12 cellular contexts compared by ENCODE assay signal in the genomic region with DNA sequence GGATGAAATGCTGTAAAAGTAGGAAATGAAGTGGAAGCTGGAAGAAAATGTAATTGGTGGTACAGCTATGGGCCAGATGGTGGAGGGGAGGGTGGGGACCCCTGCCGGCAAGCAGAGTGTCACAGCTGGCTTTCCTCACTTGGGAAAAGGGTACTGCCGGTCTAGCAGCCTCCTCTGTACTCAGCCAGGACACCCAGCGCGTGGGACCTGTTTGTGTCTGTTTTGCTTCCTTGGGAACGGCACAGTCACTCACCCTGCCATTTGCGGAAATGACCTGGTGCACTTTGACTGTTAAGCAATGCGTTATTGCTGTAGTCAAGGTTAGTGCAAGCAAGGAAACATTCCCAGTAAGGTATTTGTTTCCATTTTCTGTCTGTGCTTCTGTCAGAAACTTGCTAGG. TPM values are rescaled to one million over a fixed set of nuclear protein-coding genes. Genes with fewer than 3 reads are reported as not detected.
DNase-seq lines count a peak whose midpoint lies in the region; TF ChIP-seq lines count a peak whose summit lies in the region.
"Had no signal": no experiment of that assay in that cellular context is flagged by ENCODE, and none has a peak within 500 bp of the region (broad histone marks: within the 10 kb centered on the region; RNA-seq: fewer than 3 reads in every experiment).

No MANE protein-coding gene starts in this region.

- no peaks in the 10 kb centered on the region for H3K27me3 ChIP-seq in sigmoid colon

- peak overlapping the region; percentile 56 to 88 (median 83) for H3K27ac ChIP-seq in sigmoid colon
- H3K27ac ChIP-seq: VCaP had no signal

- H3K9me3 ChIP-seq in sigmoid colon, result no peaks in the 10 kb centered on the region

- WGBS in sigmoid colon, 2 donors, result 10 to 49% methylated on average over 7 of the region's 7 CpGs

- no peak for TF ChIP-seq POLR2A in sigmoid colon (IDR thresholded peaks at IDR 0.05)

- DNase-seq in HT-29 (ENCODE audit: low spot score) (peak; percentile 83), choroid plexus epithelial cell (ENCODE audit: low read depth) (peak; percentile 86), kidney glomerular epithelial cell (lab: John Stamatoyannopoulos, UW) (peak; percentile 2), sigmoid colon (peak; percentile 87), NCI-H1092 treated with DMSO at 0.1 percent for 48 hours (lab: John Stamatoyannopoulos, UW) (no peak), mesenteric fat pad (ENCODE audit: low spot score) (no peak), NCI-H226 (no peak)
- no peak for DNase-seq in activated CD8-positive, alpha-beta memory T cell treated with anti-CD3 and anti-CD28 coated beads, Interleukin-2, amount 50 U/mL, for 48 hours
- DNase-seq: activated gamma-delta T cell, OCI-M1 had no signal

- H3K4me1 ChIP-seq in sigmoid colon, result peaks cover 0 to 51% (median 34%) of the 10 kb centered on the region in 4 donors

- intact Hi-C loops in sigmoid colon (cut with DNase I), result no loop called here

- H3K4me3 ChIP-seq in choroid plexus epithelial cell (ENCODE audit: low read depth, low read length), result no peak overlapping the region
- H3K4me3 ChIP-seq in sigmoid colon, result no peak overlapping the region

- H3K36me3 ChIP-seq in sigmoid colon, result peaks cover 6 to 63% (median 22%) of the 10 kb centered on the region in 4 donors

- peak in 3 of 4 donors; percentile 15 to 54 (median 43) for TF ChIP-seq EP300 in sigmoid colon (IDR thresholded peaks at IDR 0.05)

- TF ChIP-seq CTCF in choroid plexus epithelial cell (conservative IDR thresholded peaks at IDR 0.05; ENCODE audit: low read depth, low read length), result peak; percentile 32
- no peak for TF ChIP-seq CTCF in sigmoid colon (IDR thresholded peaks at IDR 0.05)

RNA-seq across cellular contexts. Expression of gene TMEM252, which starts 10.1 kb away (rescaled TPM):
- 0.15 and 0.26 TPM in 2 replicates for total RNA-seq in HT-29 (2014; rRNA removed; shearing (Covaris generic))
- not detected for total RNA-seq in sigmoid colon
- polyA plus RNA-seq in sigmoid colon, result not detected
- total RNA-seq in mesenteric fat pad, result not detected
- total RNA-seq: skeletal muscle tissue had no signal

Comparison
In these comparisons a context has a peak if more than half of its experiments do, and no peak if none do; other contexts are left out.
1. DNase-seq: peak in HT-29 (single experiment), choroid plexus epithelial cell (single experiment), kidney glomerular epithelial cell (single experiment) and sigmoid colon (single experiment); none in NCI-H1092 treated with DMSO at 0.1 percent for 48 hours (single experiment), mesenteric fat pad (single experiment), NCI-H226 (single experiment) and activated CD8-positive, alpha-beta memory T cell treated with anti-CD3 and anti-CD28 coated beads, Interleukin-2, amount 50 U/mL, for 48 hours (single experiment).